ENCODE assay signal across 8 cellular contexts in the genomic region with DNA sequence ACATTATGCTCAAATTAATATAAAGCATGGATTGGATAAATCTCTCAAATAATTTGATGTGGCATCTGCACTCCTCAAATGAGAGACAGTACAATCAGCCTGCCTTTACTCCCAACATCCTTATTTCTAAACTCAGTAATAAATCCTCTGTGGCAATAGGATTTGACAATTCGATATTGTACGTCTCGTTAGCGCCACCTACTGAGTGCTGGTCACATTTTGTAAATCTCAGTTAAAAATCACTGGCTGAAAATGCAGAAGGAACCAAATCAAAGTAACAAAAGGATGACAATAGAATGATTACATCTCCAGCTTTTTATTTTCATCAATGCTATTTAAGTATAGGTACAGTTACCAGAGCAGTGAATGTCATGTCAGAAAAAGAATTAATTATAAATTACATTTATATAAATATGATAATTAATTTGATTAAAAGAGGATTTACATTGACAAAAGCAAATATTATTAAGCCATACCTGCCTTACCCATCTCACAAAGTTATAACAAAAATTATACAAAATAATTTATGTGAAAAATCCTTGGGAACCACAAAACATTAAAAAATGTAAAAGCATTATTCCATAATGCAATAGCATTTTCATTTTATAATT. TPM values are rescaled to one million over a fixed set of nuclear protein-coding genes. Genes with fewer than 3 reads are reported as not detected.
A peak's percentile ranks its signal among the peaks of the same experiment; 100 is the strongest.
DNase-seq lines count a peak whose midpoint lies in the region; ATAC-seq and TF ChIP-seq lines count a peak whose summit lies in the region.

No MANE protein-coding gene starts in this region.

- peak; percentile 10 for DNase-seq in BJ (ENCODE audit: low read depth)
- DNase-seq in GM20000 (ENCODE audit: low spot score), result peak; percentile 45
- DNase-seq in NCI-H1092 (lab: John Stamatoyannopoulos, UW), result peak; percentile 45
- peak; percentile 55 for DNase-seq in SW480 (ENCODE audit: low spot score)
- DNase-seq in amniotic stem cell (lab: John Stamatoyannopoulos, UW), result peak; percentile 71
- DNase-seq in right cardiac atrium, result peak; percentile 63 to 85 (median 66)
- peak; percentile 62 for DNase-seq in sigmoid colon

- no peak for TF ChIP-seq EP300 in sigmoid colon (IDR thresholded peaks at IDR 0.05)

- intact Hi-C loops in right cardiac atrium (cut with DNase I) (loop anchor here in 2 of 4 donors (10.0 kb wide), 2 partner anchors 428 to 438 kb away; no protein-coding TSS in a partner anchor), sigmoid colon (cut with DNase I) (no loop called here)

- ATAC-seq in right cardiac atrium (no peak), HG03139 (IDR thresholded peaks at IDR 0.05; ENCODE audit: unreplicated experiment) (no peak)

- POLR2A ChIA-PET in BJ (lab: Charles Lee), result no interaction called here

- H3K27me3 ChIP-seq in BJ (ENCODE audit: control insufficient read depth, insufficient read depth, low read length) (no peaks in the 10 kb centered on the region), right cardiac atrium (ENCODE audit: control insufficient read depth, insufficient read depth) (no peaks in the 10 kb centered on the region), sigmoid colon (no peaks in the 10 kb centered on the region)

- TF ChIP-seq POLR2A in sigmoid colon (IDR thresholded peaks at IDR 0.05), result no peak

- H3K9me3 ChIP-seq in right cardiac atrium (ENCODE audit: control insufficient read depth, low read length) (no peaks in the 10 kb centered on the region), sigmoid colon (no peaks in the 10 kb centered on the region)

- 0% methylated on average over 4 of the region's 4 CpGs for WGBS in right cardiac atrium
- WGBS in sigmoid colon, 2 donors, result 0% methylated on average over 4 of the region's 4 CpGs

- no peak overlapping the region for H3K27ac ChIP-seq in right cardiac atrium (ENCODE audit: low read length)
- no peak overlapping the region for H3K27ac ChIP-seq in sigmoid colon

- peak; percentile 77 for TF ChIP-seq CTCF in BJ (IDR thresholded peaks at IDR 0.05; ENCODE audit: insufficient read depth, low read depth, low read length)
- TF ChIP-seq CTCF in GM20000 (IDR thresholded peaks at IDR 0.05; ENCODE audit: extremely low read depth, missing control alignments), result peak; percentile 82
- TF ChIP-seq CTCF in sigmoid colon (IDR thresholded peaks at IDR 0.05), result peak in 3 of 4 experiments; percentile 41 to 55 (median 45)

- H3K36me3 ChIP-seq in BJ (ENCODE audit: control insufficient read depth, insufficient read depth, low read length) (no peaks in the 10 kb centered on the region), sigmoid colon (no peaks in the 10 kb centered on the region)

- H3K4me1 ChIP-seq in right cardiac atrium (ENCODE audit: control insufficient read depth, insufficient read depth, low read length), result no peaks in the 10 kb centered on the region
- H3K4me1 ChIP-seq in sigmoid colon, result no peaks in the 10 kb centered on the region

- CTCF ChIA-PET in BJ (lab: Yijun Ruan, JAX), result interaction anchor here (0.7 to 5.5 kb wide), 9 partner anchors 9 to 475 kb away, joined by 3 to 45 read pairs (median 4); no protein-coding TSS in a partner anchor

- H3K4me3 ChIP-seq in BJ (ENCODE audit: low read depth, low read length), result no peak overlapping the region
- no peak overlapping the region for H3K4me3 ChIP-seq in right cardiac atrium (ENCODE audit: low read length)
- H3K4me3 ChIP-seq in sigmoid colon, result no peak overlapping the region

RNA-seq across cellular contexts. Expression of gene GJE1, which starts 20.2 kb away (rescaled TPM):
- not detected in 2 replicates for polyA plus RNA-seq in BJ (2011; rRNA removed)
- polyA minus RNA-seq in BJ (2011; rRNA and poly(A)+ RNA removed), result not detected in 2 replicates
- total RNA-seq in right cardiac atrium, result not detected
- polyA plus RNA-seq in right cardiac atrium, result not detected
- not detected for total RNA-seq in sigmoid colon
- polyA plus RNA-seq in sigmoid colon, result not detected

RNA-seq across cellular contexts. Expression of gene NMBR, which starts 34.4 kb away (rescaled TPM):
- polyA plus RNA-seq in BJ (2011; rRNA removed) (0.07 TPM in 1 of 2 replicates, not detected in the other), right cardiac atrium (not detected), sigmoid colon (not detected)
- polyA minus RNA-seq in BJ (2011; rRNA and poly(A)+ RNA removed), result 0.15 TPM in 1 of 2 replicates, not detected in the other
- total RNA-seq in right cardiac atrium (not detected), sigmoid colon (not detected)

RNA-seq across cellular contexts. Expression of gene VTA1, which starts 34.5 kb away (rescaled TPM):
- polyA plus RNA-seq in BJ (2011; rRNA removed) (66.7 and 115 TPM in 2 replicates), right cardiac atrium (22.0 TPM), sigmoid colon (10 to 100 TPM; 37.0 to 62.0 (median 49.9) TPM)
- polyA minus RNA-seq in BJ (2011; rRNA and poly(A)+ RNA removed), result 41.0 and 50.1 TPM in 2 replicates
- total RNA-seq in right cardiac atrium (10 to 100 TPM; 29.6 to 35.2 (median 30.7) TPM), sigmoid colon (10 to 100 TPM; 33.3 to 46.2 (median 36.6) TPM)

Comparison
In these comparisons a context has a peak if more than half of its experiments do, and no peak if none do; other contexts are left out.
1. DNase-seq: peak in every context shown above with its lines; median percentile 71 in amniotic stem cell; 66 in right cardiac atrium; 62 in sigmoid colon; 55 in SW480; 45 in GM20000; 45 in NCI-H1092; 10 in BJ.